In genomic region chr14:73059326-73059725, GRCh38 we compare ENCODE assay signal across 8 cellular contexts. TPM values are rescaled to one million over a fixed set of nuclear protein-coding genes. Genes with fewer than 3 reads are reported as not detected.
DNase-seq lines count a peak whose midpoint lies in the region; ATAC-seq and TF ChIP-seq lines count a peak whose summit lies in the region.

No MANE protein-coding gene starts in this region.

- H3K36me3 ChIP-seq in body of pancreas (replicated peaks in 1 of 2; ENCODE audit: insufficient read depth in 1 of 2, low read depth in 2 of 2) (no peaks in the 10 kb centered on the region), lower lobe of right lung (peaks cover 18% of the 10 kb centered on the region)

- H3K4me3 ChIP-seq in body of pancreas: peak overlapping the region; percentile 56 to 88
- H3K4me3 ChIP-seq in lower lobe of right lung: peak overlapping the region; percentile 90

- ATAC-seq in body of pancreas (peak; percentile 14), lower lobe of right lung (peak in 1 of 2 donors; percentile 35), HG02840 (IDR thresholded peaks at IDR 0.05; ENCODE audit: low FRiP score, unreplicated experiment) (no peak), GM21515 (IDR thresholded peaks at IDR 0.05; ENCODE audit: unreplicated experiment) (no peak)
- ATAC-seq in activated CD4-positive, CD25-positive, alpha-beta regulatory T cell treated with anti-CD3 and anti-CD28 coated beads, Interleukin-2, amount 50 U/mL, for 24 hours: no peak

- 0% methylated on average over 9 of the region's 9 CpGs for WGBS in body of pancreas, 2 donors

- intact Hi-C loops in body of pancreas (cut with DNase I): no loop called here
- intact Hi-C loops in lower lobe of right lung (cut with DNase I): no loop called here

- H3K4me1 ChIP-seq in body of pancreas (peaks cover 32% of the 10 kb centered on the region), lower lobe of right lung (peaks cover 55% of the 10 kb centered on the region)

- TF ChIP-seq CTCF in body of pancreas (IDR thresholded peaks at IDR 0.05): no peak
- TF ChIP-seq CTCF in lower lobe of right lung (IDR thresholded peaks at IDR 0.05): no peak

- TF ChIP-seq POLR2A in body of pancreas (IDR thresholded peaks at IDR 0.05): no peak

- H3K9me3 ChIP-seq in body of pancreas (no peaks in the 10 kb centered on the region), lower lobe of right lung (no peaks in the 10 kb centered on the region)

- H3K27ac ChIP-seq in body of pancreas: peak overlapping the region; percentile 67 to 93 (median 89)
- H3K27ac ChIP-seq in lower lobe of right lung: peak overlapping the region; percentile 95

- DNase-seq in AG08396 (ENCODE audit: low spot score) (peak; percentile 13), HS-5 (ENCODE audit: low read depth) (peak; percentile 9), body of pancreas (no peak), lower lobe of right lung (no peak)
- no peak for DNase-seq in activated CD4-positive, CD25-positive, alpha-beta regulatory T cell treated with anti-CD3 and anti-CD28 coated beads, Interleukin-2, amount 50 U/mL, for 72 hours

- H3K27me3 ChIP-seq in body of pancreas (no peaks in the 10 kb centered on the region), lower lobe of right lung (ENCODE audit: low read depth) (no peaks in the 10 kb centered on the region)

RNA-seq across cellular contexts. Expression of gene RBM25, which starts 1.0 kb away (rescaled TPM):
- total RNA-seq in body of pancreas (10 to 100 TPM; 52.7 to 75.8 TPM), lower lobe of right lung (56.1 TPM)

RNA-seq across cellular contexts. Expression of gene ZFYVE1, which starts 32.4 kb away (rescaled TPM):
- total RNA-seq in body of pancreas (10 to 100 TPM in 1 of 2 donors, 1 to 10 TPM in 1; 6.5 to 16.8 TPM), lower lobe of right lung (20.1 TPM)

Comparison
In these comparisons a context has a peak if more than half of its experiments do, and no peak if none do; other contexts are left out.
1. DNase-seq: peak in AG08396 (single experiment) and HS-5 (single experiment); none in body of pancreas (0 of 4), lower lobe of right lung (single experiment) and activated CD4-positive, CD25-positive, alpha-beta regulatory T cell treated with anti-CD3 and anti-CD28 coated beads, Interleukin-2, amount 50 U/mL, for 72 hours (single experiment).